1 cellular context compared by ENCODE assay signal in genomic region chrX:72621163-72621562, GRCh38.
TF ChIP-seq lines count a peak whose summit lies in the region.

No MANE protein-coding gene starts in this region.

TF ChIP-seq in endothelial cell of umbilical vein, 7 proteins besides CTCF, POLR2A, EP300 and RAD21 (continued from another document):
- TF ChIP-seq MAX (IDR thresholded peaks at IDR 0.05; ENCODE audit: insufficient read depth, insufficient read length) (no peak), JUN (IDR thresholded peaks at IDR 0.05; ENCODE audit: borderline replicate concordance, insufficient read depth, insufficient read length, low read depth) (no peak)
